8 cellular contexts compared by ENCODE assay signal in the genomic region with DNA sequence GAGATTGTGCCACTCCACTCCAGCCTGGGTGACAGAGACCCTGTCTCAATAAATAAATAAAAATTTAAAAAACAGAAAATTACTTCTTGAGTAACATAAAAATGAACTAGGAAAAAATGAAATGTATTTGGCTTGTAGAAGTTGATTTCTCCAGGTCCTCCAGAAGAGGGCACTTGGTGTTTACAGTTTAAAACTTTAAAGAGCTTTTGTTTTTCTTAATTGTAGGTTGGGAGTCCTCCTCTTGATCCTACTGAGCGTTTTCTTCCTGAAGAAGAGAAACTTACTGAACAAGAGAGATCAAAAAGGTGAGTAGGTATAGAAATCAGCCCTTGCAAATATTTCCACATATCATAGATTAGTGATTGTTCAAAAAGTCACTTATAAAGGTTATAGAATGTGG. TPM values are rescaled to one million over a fixed set of nuclear protein-coding genes. Genes with fewer than 3 reads are reported as not detected.
DNase-seq lines count a peak whose midpoint lies in the region; ATAC-seq, FAIRE-seq and TF ChIP-seq lines count a peak whose summit lies in the region.

No MANE protein-coding gene starts in this region.

- H4K20me1 ChIP-seq in K562 (replicated peaks; ENCODE audit: control insufficient read depth, insufficient read depth, low read length): no peaks in the 10 kb centered on the region

- no peak overlapping the region for H3K4me3 ChIP-seq in LNCaP clone FGC (ENCODE audit: low read depth, low read length)
- no peak overlapping the region for H3K4me3 ChIP-seq in K562

- peak; percentile 83 for ATAC-seq in K562
- ATAC-seq in left colon: peak; percentile 48
- no peak for ATAC-seq in GM21526 (IDR thresholded peaks at IDR 0.05; ENCODE audit: low FRiP score, unreplicated experiment)

- BruUV-seq in K562 (replicated peaks; lab: Mats Ljungman, UMichigan): no TSS peak

- TF ChIP-seq CTCF in LNCaP clone FGC (IDR thresholded peaks at IDR 0.05; ENCODE audit: control insufficient read depth, extremely low read depth, insufficient read depth): peak; percentile 49
- peak; percentile 54 to 90 (median 62); a peak in 5 of 6 replicates for TF ChIP-seq CTCF in K562 (IDR thresholded peaks at IDR 0.05 in 2 of 3, conservative IDR thresholded peaks at IDR 0.05 in 1 of 3; ENCODE audit: insufficient read depth in 2 of 3, low read depth in 1 of 3, low read length in 3 of 3)

- peak; percentile 35 for FAIRE-seq in K562 (lab: Jason Lieb, UNC)

- no peak for TF ChIP-seq EP300 in K562 (IDR thresholded peaks at IDR 0.05; ENCODE audit: low read length)

- 0% methylated on average over 1 of the region's 1 CpG for WGBS in K562 (ENCODE audit: insufficient coverage, low coverage, missing lambda C conversion rate)

- H3K9me1 ChIP-seq in K562 (ENCODE audit: control insufficient read depth, insufficient read depth, low read length): no peaks in the 10 kb centered on the region

- peaks cover 45% of the 10 kb centered on the region for H3K36me3 ChIP-seq in K562 (ENCODE audit: control insufficient read depth, insufficient read depth, low read length)

- no peak overlapping the region for H2AFZ ChIP-seq in K562 (ENCODE audit: low read depth, low read length)

- TF ChIP-seq RAD21 in K562 (CRISPR knock-in tag; conservative IDR thresholded peaks at IDR 0.05 in 1 of 2, IDR thresholded peaks at IDR 0.05 in 1 of 2): peak; percentile 91 to 98

- no peak overlapping the region for H3K9ac ChIP-seq in K562 (ENCODE audit: insufficient read depth in 1 of 2, low read depth in 2 of 2, low read length in 2 of 2)

- POLR2A ChIA-PET in K562 (lab: Yijun Ruan, JAX): interaction anchor here (1.0 to 1.9 kb wide), 4 partner anchors 10 to 192 kb away, joined by 3 to 15 read pairs (median 4); no protein-coding TSS in a partner anchor

- H3K27me3 ChIP-seq in K562 (ENCODE audit: control insufficient read depth in 2 of 2, insufficient read depth in 2 of 2, low read length in 2 of 2): no peaks in the 10 kb centered on the region

- DNase-seq in EH (ENCODE audit: low read depth) (peak; percentile 65), LNCaP clone FGC (ENCODE audit: low read depth) (peak; percentile 10), K562 (ENCODE audit: extremely low read depth in 1 of 4, low spot score in 3 of 4) (peak in 2 of 4 experiments; percentile 38 to 56), left colon (no peak), NCI-H2029 (lab: John Stamatoyannopoulos, UW) (no peak), T-helper 9 cell (no peak)
- no peak for DNase-seq in stimulated activated CD4-positive, alpha-beta T cell treated with anti-CD3 and anti-CD28 coated beads, Interleukin-4, amount 100 ng/mL, for 4 hours

- H3K9me3 ChIP-seq in K562 (replicated peaks; ENCODE audit: control insufficient read depth, insufficient read depth, low read depth, low read length): no peaks in the 10 kb centered on the region

- in situ Hi-C loops in K562 (cut with MboI): no loop called here

- no peak overlapping the region for H3K27ac ChIP-seq in K562 (ENCODE audit: extremely low read depth, low read depth, low read length)

- CTCF ChIA-PET in K562 (lab: Yijun Ruan, JAX; ENCODE audit: low intra/inter-chr PET ratio): interaction anchor here (0.7 to 6.2 kb wide), 6 partner anchors 84 to 408 kb away, joined by 3 to 84 read pairs (median 8); partner anchors contain the start of gene VPS26A

- no peaks in the 10 kb centered on the region for H3K79me2 ChIP-seq in K562 (ENCODE audit: control insufficient read depth, insufficient read depth, low read length)

- no peak for TF ChIP-seq POLR2A in K562 (conservative IDR thresholded peaks at IDR 0.05)

- intact Hi-C loops in K562 (cut with micrococcal nuclease): loop anchor here (1.0 to 5.0 kb wide), 5 partner anchors 88 to 502 kb away; no protein-coding TSS in a partner anchor
- intact Hi-C loops in left colon (cut with DNase I, micrococcal nuclease): loop anchor here (10.0 kb wide), 1 partner anchor 90 kb away; no protein-coding TSS in a partner anchor

- no peak overlapping the region for H3K4me2 ChIP-seq in K562 (ENCODE audit: insufficient read depth, low read length)

- H3K4me1 ChIP-seq in K562 (replicated peaks in 1 of 2; ENCODE audit: control insufficient read depth in 2 of 2, insufficient read depth in 2 of 2, low read length in 2 of 2): no peaks in the 10 kb centered on the region

TF ChIP-seq in K562, 482 proteins besides CTCF, POLR2A, EP300 and RAD21 (continues in another document):
- TF ChIP-seq ZNF197 (CRISPR knock-in tag; IDR thresholded peaks at IDR 0.05; ENCODE audit: low read depth) (0 out of 2 replicates have a peak, but pooled peaks have one; percentile 33), ZNF444 (CRISPR knock-in tag; IDR thresholded peaks at IDR 0.05) (no peak), ARID2 (IDR thresholded peaks at IDR 0.05) (0 out of 2 replicates have a peak, but pooled peaks have one; percentile 53), HCFC1 (IDR thresholded peaks at IDR 0.05; ENCODE audit: low read depth, low read length) (no peak), HSF4 (CRISPR knock-in tag; IDR thresholded peaks at IDR 0.05; ENCODE audit: borderline replicate concordance) (no peak), GABPA (tag; conservative IDR thresholded peaks at IDR 0.05; ENCODE audit: low read depth) (no peak), FOXA1 (IDR thresholded peaks at IDR 0.05; ENCODE audit: borderline replicate concordance) (no peak), MAZ (CRISPR knock-in tag; conservative IDR thresholded peaks at IDR 0.05 in 1 of 2, IDR thresholded peaks at IDR 0.05 in 1 of 2) (0 out of 4 replicates have a peak, but pooled peaks of 1 of the 2 experiments have one; percentile 21), ARHGAP35 (IDR thresholded peaks at IDR 0.05; ENCODE audit: partially characterized antibody) (no peak)

RNA-seq across cellular contexts. Expression of gene KIFBP, which starts 16.2 kb away (rescaled TPM):
- 11.1 and 16.5 TPM in 2 replicates for total RNA-seq in K562 (2011; cell fraction: chromatin; rRNA removed; ENCODE audit: low replicate concordance)
- total RNA-seq in K562 (2011; cell fraction: nucleolus; rRNA removed): 7.5 and 8.2 TPM in 2 replicates
- 8.2 and 12.1 TPM in 2 replicates for total RNA-seq in K562 (2011; cell fraction: nucleoplasm; rRNA removed)
- total RNA-seq in K562 (2014; rRNA removed) (13.8 and 17.3 TPM in 2 replicates), K562 (2014; rRNA removed; fragmentation: Illumina TruSeq; extraction: Trizol) (18.8 and 20.1 TPM in 2 replicates), K562 (2015; rRNA removed; fragmentation: Illumina TruSeq; extraction: Trizol) (18.7 and 19.7 TPM in 2 replicates), K562 (2021) (13.8 and 14.8 TPM in 2 replicates), left colon (10 to 100 TPM; 19.2 to 21.2 TPM)
- polyA plus RNA-seq in K562 (2011; rRNA removed) (17.0 and 22.1 TPM in 2 replicates), K562 (2014; fragmentation: Illumina TruSeq; extraction: Trizol) (19.9 and 23.2 TPM in 2 replicates), K562 (2014; fragmentation: Nextera tagmentation; extraction: Ambion mirVana) (1 to 10 TPM; 5.6 to 8.8 TPM), K562 (2014; rRNA removed) (13.9 TPM in 2 replicates)
- polyA plus RNA-seq in K562 (2011; cell fraction: cytosol; rRNA removed): 6.9 and 8.8 TPM in 2 replicates
- polyA plus RNA-seq in K562 (2011; cell fraction: nucleus; rRNA removed): 9.5 and 9.7 TPM in 2 replicates
- 13.0 and 14.2 TPM in 2 replicates for polyA plus RNA-seq in K562 (2012)
- polyA minus RNA-seq in K562 (2011; rRNA and poly(A)+ RNA removed): 18.2 TPM in 2 replicates
- polyA minus RNA-seq in K562 (2011; cell fraction: cytosol; rRNA and poly(A)+ RNA removed): 10.7 and 11.3 TPM in 2 replicates
- polyA minus RNA-seq in K562 (2011; cell fraction: nucleus; rRNA and poly(A)+ RNA removed): 6.1 and 8.1 TPM in 2 replicates

RNA-seq across cellular contexts. Expression of gene DDX21, which starts 48.9 kb away (rescaled TPM):
- 24.6 and 87.4 TPM in 2 replicates for total RNA-seq in K562 (2011; cell fraction: chromatin; rRNA removed; ENCODE audit: low replicate concordance)
- total RNA-seq in K562 (2011; cell fraction: nucleolus; rRNA removed): 18.5 and 23.7 TPM in 2 replicates
- 44.2 and 62.0 TPM in 2 replicates for total RNA-seq in K562 (2011; cell fraction: nucleoplasm; rRNA removed)
- total RNA-seq in K562 (2014; rRNA removed): 278 and 289 TPM in 2 replicates
- 320 and 383 TPM in 2 replicates for total RNA-seq in K562 (2014; rRNA removed; fragmentation: Illumina TruSeq; extraction: Trizol)
- total RNA-seq in K562 (2015; rRNA removed; fragmentation: Illumina TruSeq; extraction: Trizol): 278 and 305 TPM in 2 replicates
- total RNA-seq in K562 (2021): 250 and 281 TPM in 2 replicates
- 160 and 257 TPM in 2 replicates for polyA plus RNA-seq in K562 (2011; rRNA removed)
- polyA plus RNA-seq in K562 (2011; cell fraction: cytosol; rRNA removed): 48.3 and 116 TPM in 2 replicates
- polyA plus RNA-seq in K562 (2011; cell fraction: nucleus; rRNA removed): 40.3 and 53.8 TPM in 2 replicates
- polyA plus RNA-seq in K562 (2012): 125 and 177 TPM in 2 replicates
- polyA plus RNA-seq in K562 (2014; fragmentation: Illumina TruSeq; extraction: Trizol): 317 and 365 TPM in 2 replicates
- polyA plus RNA-seq in K562 (2014; fragmentation: Nextera tagmentation; extraction: Ambion mirVana): 100 to 1,000 TPM; 143 to 156 TPM
- 237 and 254 TPM in 2 replicates for polyA plus RNA-seq in K562 (2014; rRNA removed)
- polyA minus RNA-seq in K562 (2011; rRNA and poly(A)+ RNA removed): 370 and 393 TPM in 2 replicates
- 119 and 152 TPM in 2 replicates for polyA minus RNA-seq in K562 (2011; cell fraction: cytosol; rRNA and poly(A)+ RNA removed)
- polyA minus RNA-seq in K562 (2011; cell fraction: nucleus; rRNA and poly(A)+ RNA removed): 23.7 and 51.9 TPM in 2 replicates
- 10 to 100 TPM; 28.7 to 44.6 TPM for total RNA-seq in left colon

Comparison
In these comparisons a context has a peak if more than half of its experiments do, and no peak if none do; other contexts are left out.
1. DNase-seq: peak in EH (single experiment) and LNCaP clone FGC (single experiment); none in left colon (0 of 2), NCI-H2029 (single experiment), T-helper 9 cell (single experiment) and stimulated activated CD4-positive, alpha-beta T cell treated with anti-CD3 and anti-CD28 coated beads, Interleukin-4, amount 100 ng/mL, for 4 hours (0 of 2).